In genomic region chr10:79316671-79317431, GRCh38 we compare ENCODE assay signal across 8 cellular contexts. TPM values are rescaled to one million over a fixed set of nuclear protein-coding genes. Genes with fewer than 3 reads are reported as not detected.
DNase-seq lines count a peak whose midpoint lies in the region; ATAC-seq and TF ChIP-seq lines count a peak whose summit lies in the region.

No MANE protein-coding gene starts in this region.

- in situ Hi-C loops in HAP-1 (cut with MboI; ENCODE audit: low sequenced_read_pairs), result no loop called here

- H3K36me3 Mint-ChIP-seq in activated naive CD4-positive, alpha-beta T cell treated with anti-CD3 and anti-CD28 coated beads, Interleukin-2, amount 10 ng/mL, durations not matched to agents 7 days and 5 days, result peaks cover 24% of the 10 kb centered on the region
- H3K36me3 Mint-ChIP-seq in neural crest cell (ENCODE audit: low read depth), result peaks cover 12% of the 10 kb centered on the region

- peak overlapping the region; percentile 87 for H3K27ac Mint-ChIP-seq in activated naive CD4-positive, alpha-beta T cell treated with anti-CD3 and anti-CD28 coated beads, Interleukin-2, amount 10 ng/mL, durations not matched to agents 7 days and 5 days
- peak overlapping the region; percentile 57 for H3K27ac Mint-ChIP-seq in neural crest cell (ENCODE audit: unreplicated experiment)

- H3K36me3 ChIP-seq in KOPT-K1 (ENCODE audit: insufficient read depth, low read length) (peaks cover 38% of the 10 kb centered on the region), HAP-1 (replicated peaks) (no peaks in the 10 kb centered on the region)

- H3K4me3 Mint-ChIP-seq in activated naive CD4-positive, alpha-beta T cell treated with anti-CD3 and anti-CD28 coated beads, Interleukin-2, amount 10 ng/mL, durations not matched to agents 7 days and 5 days, result peak overlapping the region; percentile 62
- peak overlapping the region; percentile 74 for H3K4me3 Mint-ChIP-seq in neural crest cell

- peaks cover 14% of the 10 kb centered on the region for H3K9me3 Mint-ChIP-seq in activated naive CD4-positive, alpha-beta T cell treated with anti-CD3 and anti-CD28 coated beads, Interleukin-2, amount 10 ng/mL, durations not matched to agents 7 days and 5 days
- H3K9me3 Mint-ChIP-seq in neural crest cell, result peaks cover 7% of the 10 kb centered on the region

- peak; percentile 67 for ATAC-seq in GM21737 (IDR thresholded peaks at IDR 0.05; ENCODE audit: unreplicated experiment)

- H3K9me3 ChIP-seq in KOPT-K1 (ENCODE audit: insufficient read depth, low read length, poor library complexity, severe bottlenecking) (peaks cover 4% of the 10 kb centered on the region), HAP-1 (no peaks in the 10 kb centered on the region)

- CTCF ChIA-PET in activated naive CD4-positive, alpha-beta T cell treated with anti-CD3 and anti-CD28 coated beads, Interleukin-2, amount 10 ng/mL, durations not matched to agents 7 days and 5 days (lab: Charles Lee), result interaction anchor here (0.9 to 4.6 kb wide), 11 partner anchors 8 to 57 kb away, joined by 3 to 40 read pairs (median 8); partner anchors contain the start of gene PPIF

- H3K4me1 ChIP-seq in HAP-1, result peaks cover 7% of the 10 kb centered on the region

- peaks cover 59% of the 10 kb centered on the region for H3K4me1 Mint-ChIP-seq in activated naive CD4-positive, alpha-beta T cell treated with anti-CD3 and anti-CD28 coated beads, Interleukin-2, amount 10 ng/mL, durations not matched to agents 7 days and 5 days
- H3K4me1 Mint-ChIP-seq in neural crest cell, result peaks cover 32% of the 10 kb centered on the region

- H3K27me3 Mint-ChIP-seq in activated naive CD4-positive, alpha-beta T cell treated with anti-CD3 and anti-CD28 coated beads, Interleukin-2, amount 10 ng/mL, durations not matched to agents 7 days and 5 days, result peaks cover 10% of the 10 kb centered on the region
- peaks cover 16% of the 10 kb centered on the region for H3K27me3 Mint-ChIP-seq in neural crest cell (ENCODE audit: low read depth)

- no peak overlapping the region for H3K4me3 ChIP-seq in HAP-1

- H3K27ac ChIP-seq in KOPT-K1 (ENCODE audit: low read depth, low read length, poor library complexity, severe bottlenecking), result peak overlapping the region; percentile 98

- peak; percentile 51 for DNase-seq in NK-92 treated with Interleukin-12 subunit alpha and Interleukin-12 subunit beta, amount 100 ng/mL, for 24 hours (lab: John Stamatoyannopoulos, UW)
- DNase-seq in NK-92 (lab: John Stamatoyannopoulos, UW; ENCODE audit: unreplicated experiment) (no peak), neural crest cell (ENCODE audit: low read depth, low spot score) (no peak), HAP-1 (ENCODE audit: low spot score in 2 of 2) (no peak), islet precursor cell (no peak)
- DNase-seq in activated naive CD4-positive, alpha-beta T cell treated with anti-CD3 and anti-CD28 coated beads, Interleukin-2, amount 10 ng/mL, durations not matched to agents 7 days and 5 days, result peak; percentile 34

- H3K27me3 ChIP-seq in HAP-1 (ENCODE audit: low read depth), result no peaks in the 10 kb centered on the region

- no peak for TF ChIP-seq CTCF in neural crest cell (conservative IDR thresholded peaks at IDR 0.05)

RNA-seq across cellular contexts. Expression of gene PPIF, which starts 30.4 kb away (rescaled TPM):
- 74.2 and 76.8 TPM in 2 replicates for total RNA-seq in neural crest cell

Comparison
In these comparisons a context has a peak if more than half of its experiments do, and no peak if none do; other contexts are left out.
1. DNase-seq: peak in NK-92 treated with Interleukin-12 subunit alpha and Interleukin-12 subunit beta, amount 100 ng/mL, for 24 hours (single experiment) and activated naive CD4-positive, alpha-beta T cell treated with anti-CD3 and anti-CD28 coated beads, Interleukin-2, amount 10 ng/mL, durations not matched to agents 7 days and 5 days (single experiment); none in NK-92 (single experiment), neural crest cell (single experiment), HAP-1 (0 of 2) and islet precursor cell (single experiment).